In genomic region chr5:14730881-14731280, GRCh38 we compare ENCODE assay signal across 16 cellular contexts.
DNase-seq lines count a peak whose midpoint lies in the region; ATAC-seq and TF ChIP-seq lines count a peak whose summit lies in the region.
"Had no signal": no experiment of that assay in that cellular context is flagged by ENCODE, and none has a peak within 500 bp of the region (broad histone marks: within the 10 kb centered on the region; RNA-seq: fewer than 3 reads in every experiment).

No MANE protein-coding gene starts in this region.

- H3K36me3 ChIP-seq in neuronal stem cell (replicated peaks in 1 of 2; ENCODE audit: control insufficient read depth in 2 of 2, insufficient read depth in 2 of 2, low read length in 2 of 2), result no peaks in the 10 kb centered on the region
- H3K36me3 ChIP-seq in Peyer's patch, result peaks cover 0 to 13% (median 0%) of the 10 kb centered on the region in 3 donors

- no peak overlapping the region for H2BK120ac ChIP-seq in neuronal stem cell (ENCODE audit: low read depth, low read length)

- TF ChIP-seq POLR2A in Peyer's patch (IDR thresholded peaks at IDR 0.05), result no peak

- no peak overlapping the region for H4K91ac ChIP-seq in neuronal stem cell (ENCODE audit: low read depth, low read length, poor library complexity)

- no peak overlapping the region for H3K4me3 ChIP-seq in dorsolateral prefrontal cortex
- peak overlapping the region in 1 of 2 donors; percentile 27 for H3K4me3 ChIP-seq in neuronal stem cell (ENCODE audit: low read length in 2 of 2)
- H3K4me3 ChIP-seq in Peyer's patch, result no peak overlapping the region

- H2BK12ac ChIP-seq in neuronal stem cell (ENCODE audit: low read length), result no peak overlapping the region

- H3K79me1 ChIP-seq in neuronal stem cell (ENCODE audit: low read depth, low read length), result no peaks in the 10 kb centered on the region

- no peak overlapping the region for H4K8ac ChIP-seq in neuronal stem cell (ENCODE audit: low read depth, low read length)

- H3K27me3 Mint-ChIP-seq in activated naive CD4-positive, alpha-beta T cell treated with anti-CD3 and anti-CD28 coated beads, Interleukin-2, amount 50 U/mL, for 24 hours, result no peaks in the 10 kb centered on the region
- no peaks in the 10 kb centered on the region for H3K27me3 Mint-ChIP-seq in CD4-positive, alpha-beta T cell

- H3K4me2 ChIP-seq in neuronal stem cell (ENCODE audit: insufficient read depth, low read length, poor library complexity, severe bottlenecking), result no peak overlapping the region

- H3K9me3 Mint-ChIP-seq in activated naive CD4-positive, alpha-beta T cell treated with anti-CD3 and anti-CD28 coated beads, Interleukin-2, amount 50 U/mL, for 24 hours, result no peaks in the 10 kb centered on the region
- H3K9me3 Mint-ChIP-seq in CD4-positive, alpha-beta T cell, result no peaks in the 10 kb centered on the region
- H3K9me3 Mint-ChIP-seq: H9 had no signal

- TF ChIP-seq CTCF in CD4-positive, alpha-beta T cell (IDR thresholded peaks at IDR 0.05), result no peak
- no peak for TF ChIP-seq CTCF in dorsolateral prefrontal cortex (IDR thresholded peaks at IDR 0.05 in 54 of 56, conservative IDR thresholded peaks at IDR 0.05 in 2 of 56; ENCODE audit: low read depth in 1 of 56, partially characterized antibody in 56 of 56)
- no peak for TF ChIP-seq CTCF in Peyer's patch (IDR thresholded peaks at IDR 0.05)

- no peak for ATAC-seq in CD4-positive, alpha-beta T cell (ENCODE audit: poor library complexity)

- H3K9me3 ChIP-seq in CD4-positive, alpha-beta T cell (ENCODE audit: control insufficient read depth, low read length), result no peaks in the 10 kb centered on the region
- H3K9me3 ChIP-seq in neuronal stem cell (replicated peaks in 1 of 2; ENCODE audit: control insufficient read depth in 2 of 2, insufficient read depth in 1 of 2, low read depth in 1 of 2, low read length in 2 of 2) (no peaks in the 10 kb centered on the region), Peyer's patch (no peaks in the 10 kb centered on the region)

- no peak for DNase-seq in activated naive CD4-positive, alpha-beta T cell treated with Interleukin-2 at 50 U/mL for 16 hours
- DNase-seq in CD4-positive, alpha-beta T cell, result no peak
- DNase-seq in dorsolateral prefrontal cortex (no peak), neuronal stem cell (ENCODE audit: low spot score) (no peak), NCI-H2107 treated with DMSO at 0.1 percent for 48 hours (lab: John Stamatoyannopoulos, UW; ENCODE audit: unreplicated experiment) (no peak), Peyer's patch (no peak), MV-4-11 (lab: John Stamatoyannopoulos, UW) (no peak)
- DNase-seq: DMS 273 treated with DMSO at 0.1 percent for 48 hours, H9, Karpas-422, MM.1S, NCI-H187 treated with DMSO at 0.1 percent for 48 hours, NCI-H2171 treated with DMSO at 0.1 percent for 48 hours, NCI-H82, SHP77 treated with DMSO at 0.1 percent for 48 hours had no signal

- POLR2A ChIA-PET in CD4-positive, alpha-beta T cell (lab: Charles Lee), result interaction anchor here (0.8 kb wide), 1 partner anchor 24 kb away, joined by 3 read pairs; no protein-coding TSS in a partner anchor

- H3K14ac ChIP-seq in neuronal stem cell (ENCODE audit: low read length), result peak overlapping the region; percentile 58

- H3K27me3 ChIP-seq in CD4-positive, alpha-beta T cell (ENCODE audit: control insufficient read depth, insufficient read depth, low read length), result no peaks in the 10 kb centered on the region
- H3K27me3 ChIP-seq in dorsolateral prefrontal cortex (no peaks in the 10 kb centered on the region), neuronal stem cell (ENCODE audit: control insufficient read depth in 3 of 3, insufficient read depth in 3 of 3, low read depth in 1 of 3, low read length in 3 of 3) (no peaks in the 10 kb centered on the region), Peyer's patch (no peaks in the 10 kb centered on the region)

- H2AK5ac ChIP-seq in neuronal stem cell (ENCODE audit: low read depth, low read length), result peak overlapping the region; percentile 85

- peak overlapping the region; percentile 77 for H2BK15ac ChIP-seq in neuronal stem cell (ENCODE audit: low read length)

- WGBS in neuronal stem cell (ENCODE audit: extremely low coverage in 2 of 2, insufficient read length in 2 of 2, insufficient replicate concordance in 1 of 2), 2 donors, result no CpG with 5 or more reads among the region's 15 CpGs

- intact Hi-C loops in CD4-positive, alpha-beta T cell (cut with DNase I, micrococcal nuclease), result no loop called here
- intact Hi-C loops in dorsolateral prefrontal cortex (cut with DNase I), result no loop called here

- peaks cover 14% of the 10 kb centered on the region for H3K4me1 Mint-ChIP-seq in activated naive CD4-positive, alpha-beta T cell treated with anti-CD3 and anti-CD28 coated beads, Interleukin-2, amount 50 U/mL, for 24 hours
- H3K4me1 Mint-ChIP-seq in CD4-positive, alpha-beta T cell (ENCODE audit: low read depth), result peaks cover 5% of the 10 kb centered on the region

- H3K9ac ChIP-seq in neuronal stem cell (ENCODE audit: low read depth, low read length, poor library complexity), result no peak overlapping the region

- H3K4me3 Mint-ChIP-seq in activated naive CD4-positive, alpha-beta T cell treated with anti-CD3 and anti-CD28 coated beads, Interleukin-2, amount 50 U/mL, for 24 hours, result no peak overlapping the region
- H3K4me3 Mint-ChIP-seq in CD4-positive, alpha-beta T cell, result no peak overlapping the region
- H3K4me3 Mint-ChIP-seq: H9 had no signal

- H3K23ac ChIP-seq in neuronal stem cell (ENCODE audit: low read depth, low read length, poor library complexity), result no peak overlapping the region

- H2AFZ ChIP-seq in neuronal stem cell (ENCODE audit: low read length), result no peak overlapping the region

- peak overlapping the region; percentile 44 for H2BK5ac ChIP-seq in neuronal stem cell (ENCODE audit: low read length)

- H3K4me1 ChIP-seq in neuronal stem cell (ENCODE audit: control insufficient read depth in 2 of 2, insufficient read depth in 1 of 2, low read depth in 1 of 2, low read length in 2 of 2) (peaks cover 18 to 23% of the 10 kb centered on the region in 2 donors), Peyer's patch (peaks cover 0 to 19% (median 0%) of the 10 kb centered on the region in 4 donors)

- no peak overlapping the region for H3K4ac ChIP-seq in neuronal stem cell (ENCODE audit: low read length)

- CTCF ChIA-PET in CD4-positive, alpha-beta T cell (lab: Charles Lee), result interaction anchor here (2.1 kb wide), 1 partner anchor 272 kb away, joined by 9 read pairs; no protein-coding TSS in a partner anchor

- no peak overlapping the region for H3K27ac ChIP-seq in CD4-positive, alpha-beta T cell (ENCODE audit: low read depth, low read length)
- peak overlapping the region in 39 of 59 donors; percentile 1 to 100 (median 96) for H3K27ac ChIP-seq in dorsolateral prefrontal cortex
- no peak overlapping the region for H3K27ac ChIP-seq in neuronal stem cell (replicated peaks; ENCODE audit: low read length)
- no peak overlapping the region for H3K27ac ChIP-seq in Peyer's patch

- peaks cover 10% of the 10 kb centered on the region for H3K36me3 Mint-ChIP-seq in activated naive CD4-positive, alpha-beta T cell treated with anti-CD3 and anti-CD28 coated beads, Interleukin-2, amount 50 U/mL, for 24 hours
- peaks cover 67% of the 10 kb centered on the region for H3K36me3 Mint-ChIP-seq in CD4-positive, alpha-beta T cell (ENCODE audit: low read depth)

- H3K27ac Mint-ChIP-seq in activated naive CD4-positive, alpha-beta T cell treated with anti-CD3 and anti-CD28 coated beads, Interleukin-2, amount 50 U/mL, for 24 hours, result peak overlapping the region; percentile 87
- peak overlapping the region; percentile 70 for H3K27ac Mint-ChIP-seq in CD4-positive, alpha-beta T cell

- H3K18ac ChIP-seq in neuronal stem cell (ENCODE audit: low read length), result peak overlapping the region; percentile 55

Comparison
In these comparisons a context has a peak if more than half of its experiments do, and no peak if none do; other contexts are left out.
1. H3K27ac ChIP-seq: peak in dorsolateral prefrontal cortex (39 of 59); none in CD4-positive, alpha-beta T cell (single experiment), neuronal stem cell (single experiment) and Peyer's patch (0 of 4).